8 cellular contexts compared by ENCODE assay signal in the genomic region with DNA sequence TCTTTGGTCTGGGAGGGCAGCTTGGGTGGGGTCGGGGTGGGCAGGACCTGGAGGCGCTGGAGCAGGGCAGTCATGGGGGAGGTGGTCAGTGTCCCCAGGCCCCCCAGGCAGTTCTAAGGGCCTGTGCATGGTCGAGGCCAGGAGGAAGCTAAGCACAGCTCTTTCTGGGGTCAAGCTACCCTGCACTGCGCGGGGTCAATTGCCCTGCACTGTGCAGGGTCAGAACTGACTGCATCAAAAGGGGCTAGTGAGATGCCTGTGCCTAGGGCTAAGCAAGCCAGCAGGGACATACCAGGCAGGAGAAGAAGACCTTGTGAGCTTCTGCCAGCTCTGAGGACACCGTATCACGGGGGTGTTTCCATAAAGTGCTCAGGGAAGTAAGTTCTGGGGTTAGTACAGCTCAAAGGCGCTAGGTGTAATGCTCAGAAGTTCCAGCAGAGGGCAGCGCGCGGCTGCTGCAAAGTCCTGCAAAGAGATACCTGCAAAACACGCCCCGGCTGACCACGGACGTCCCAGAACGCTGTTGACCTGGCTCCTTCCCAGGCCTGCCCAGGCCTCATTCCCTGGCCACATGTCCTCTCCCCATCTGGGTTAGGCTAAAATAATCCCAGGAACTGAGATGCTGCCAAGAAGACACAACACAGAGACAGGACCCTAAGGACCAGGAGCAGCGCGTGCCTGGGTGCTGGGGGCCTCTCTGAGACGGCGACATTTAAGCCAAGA. TPM values are rescaled to one million over a fixed set of nuclear protein-coding genes. Genes with fewer than 3 reads are reported as not detected.
DNase-seq lines count a peak whose midpoint lies in the region; ATAC-seq and TF ChIP-seq lines count a peak whose summit lies in the region.

No MANE protein-coding gene starts in this region.

- peaks cover 0 to 8% (median 0%) of the 10 kb centered on the region in 3 experiments for H3K27me3 ChIP-seq in neuronal stem cell (ENCODE audit: control insufficient read depth in 3 of 3, insufficient read depth in 3 of 3, low read depth in 1 of 3, low read length in 3 of 3)
- peaks cover 0 to 4% (median 0%) of the 10 kb centered on the region in 3 donors for H3K27me3 ChIP-seq in stomach

- no peak overlapping the region for H2BK12ac ChIP-seq in neuronal stem cell (ENCODE audit: low read length)

- H3K79me1 ChIP-seq in neuronal stem cell (ENCODE audit: low read depth, low read length) = no peaks in the 10 kb centered on the region

- no peak overlapping the region for H3K4me2 ChIP-seq in neuronal stem cell (ENCODE audit: insufficient read depth, low read length, poor library complexity, severe bottlenecking)

- H3K27ac Mint-ChIP-seq in activated T-helper 1 cell treated with anti-CD3 and anti-CD28 coated beads, Interleukin-12 subunit alpha, Interleukin-12 subunit beta, Interleukin-2, Interleukin-4 antibody, amounts not matched to agents 30 ng/mL and 10 ng/mL and 1 ng/mL, durations not matched to agents 14 hours and 24 hours and 36 hours = no peak overlapping the region

- H3K23ac ChIP-seq in neuronal stem cell (ENCODE audit: low read depth, low read length, poor library complexity) = no peak overlapping the region

- ATAC-seq in HG03520 (IDR thresholded peaks at IDR 0.05; ENCODE audit: unreplicated experiment) = peak; percentile 65

- no peak overlapping the region for H2AFZ ChIP-seq in neuronal stem cell (ENCODE audit: low read length)

- no peak overlapping the region for H3K4me3 Mint-ChIP-seq in activated T-helper 1 cell treated with anti-CD3 and anti-CD28 coated beads, Interleukin-12 subunit alpha, Interleukin-12 subunit beta, Interleukin-2, Interleukin-4 antibody, amounts not matched to agents 30 ng/mL and 10 ng/mL and 1 ng/mL, durations not matched to agents 14 hours and 24 hours and 36 hours

- H2BK120ac ChIP-seq in neuronal stem cell (ENCODE audit: low read depth, low read length) = no peak overlapping the region

- no CpG with 5 or more reads among the region's 20 CpGs for WGBS in neuronal stem cell (ENCODE audit: extremely low coverage in 2 of 2, insufficient read length in 2 of 2, insufficient replicate concordance in 1 of 2), 2 donors
- WGBS in stomach, 5 donors = 28 to 35% (median 34%) methylated on average over 16 to 20 of the region's 20 CpGs

- no peak overlapping the region for H3K14ac ChIP-seq in neuronal stem cell (ENCODE audit: low read length)

- H3K4me1 Mint-ChIP-seq in activated T-helper 1 cell treated with anti-CD3 and anti-CD28 coated beads, Interleukin-12 subunit alpha, Interleukin-12 subunit beta, Interleukin-2, Interleukin-4 antibody, amounts not matched to agents 30 ng/mL and 10 ng/mL and 1 ng/mL, durations not matched to agents 14 hours and 24 hours and 36 hours (ENCODE audit: low read depth) = peaks cover 3% of the 10 kb centered on the region

- intact Hi-C loops in activated T-helper 1 cell treated with anti-CD3 and anti-CD28 coated beads, Interleukin-12 subunit alpha, Interleukin-12 subunit beta, Interleukin-2, Interleukin-4 antibody, amounts not matched to agents 30 ng/mL and 10 ng/mL and 1 ng/mL, durations not matched to agents 14 hours and 24 hours and 36 hours (cut with micrococcal nuclease) = loop anchor here (1.0 to 10.0 kb wide), 5 partner anchors 213 to 556 kb away; no protein-coding TSS in a partner anchor
- intact Hi-C loops in stomach (cut with DNase I; ENCODE audit: low total_unique reads) = loop anchor here (10.0 kb wide), 1 partner anchor 563 kb away; no protein-coding TSS in a partner anchor

- H2AK5ac ChIP-seq in neuronal stem cell (ENCODE audit: low read depth, low read length) = peak overlapping the region; percentile 82

- peak overlapping the region; percentile 2 for H3K9ac ChIP-seq in neuronal stem cell (ENCODE audit: low read depth, low read length, poor library complexity)

- no peaks in the 10 kb centered on the region for H3K9me3 Mint-ChIP-seq in activated T-helper 1 cell treated with anti-CD3 and anti-CD28 coated beads, Interleukin-12 subunit alpha, Interleukin-12 subunit beta, Interleukin-2, Interleukin-4 antibody, amounts not matched to agents 30 ng/mL and 10 ng/mL and 1 ng/mL, durations not matched to agents 14 hours and 24 hours and 36 hours

- no peaks in the 10 kb centered on the region for H3K9me3 ChIP-seq in neuronal stem cell (replicated peaks in 1 of 2; ENCODE audit: control insufficient read depth in 2 of 2, insufficient read depth in 1 of 2, low read depth in 1 of 2, low read length in 2 of 2)
- H3K9me3 ChIP-seq in stomach = no peaks in the 10 kb centered on the region

- no peaks in the 10 kb centered on the region for H3K36me3 ChIP-seq in neuronal stem cell (replicated peaks in 1 of 2; ENCODE audit: control insufficient read depth in 2 of 2, insufficient read depth in 2 of 2, low read length in 2 of 2)
- H3K36me3 ChIP-seq in stomach = no peaks in the 10 kb centered on the region

- H3K27ac ChIP-seq in 22Rv1 = no peak overlapping the region
- no peak overlapping the region for H3K27ac ChIP-seq in neuronal stem cell (replicated peaks; ENCODE audit: low read length)
- no peak overlapping the region for H3K27ac ChIP-seq in stomach

- H2BK5ac ChIP-seq in neuronal stem cell (ENCODE audit: low read length) = peak overlapping the region; percentile 6

- H3K36me3 Mint-ChIP-seq in activated T-helper 1 cell treated with anti-CD3 and anti-CD28 coated beads, Interleukin-12 subunit alpha, Interleukin-12 subunit beta, Interleukin-2, Interleukin-4 antibody, amounts not matched to agents 30 ng/mL and 10 ng/mL and 1 ng/mL, durations not matched to agents 14 hours and 24 hours and 36 hours (ENCODE audit: low read depth) = no peaks in the 10 kb centered on the region

- H3K4me3 ChIP-seq in GM12875 (ENCODE audit: low read depth, low read length) (no peak overlapping the region), fibroblast of the aortic adventitia (ENCODE audit: low read depth, low read length) (no peak overlapping the region), neuronal stem cell (ENCODE audit: low read length in 2 of 2) (no peak overlapping the region), stomach (no peak overlapping the region)

- TF ChIP-seq EP300 in stomach (IDR thresholded peaks at IDR 0.05) = no peak

- H3K27me3 Mint-ChIP-seq in activated T-helper 1 cell treated with anti-CD3 and anti-CD28 coated beads, Interleukin-12 subunit alpha, Interleukin-12 subunit beta, Interleukin-2, Interleukin-4 antibody, amounts not matched to agents 30 ng/mL and 10 ng/mL and 1 ng/mL, durations not matched to agents 14 hours and 24 hours and 36 hours (ENCODE audit: insufficient read depth) = peaks cover 5% of the 10 kb centered on the region

- H3K4me1 ChIP-seq in neuronal stem cell (ENCODE audit: control insufficient read depth in 2 of 2, insufficient read depth in 1 of 2, low read depth in 1 of 2, low read length in 2 of 2) (peaks cover 5 to 19% of the 10 kb centered on the region in 2 donors), stomach (peaks cover 0 to 13% (median 11%) of the 10 kb centered on the region in 4 donors)

- peak overlapping the region; percentile 12 for H2BK15ac ChIP-seq in neuronal stem cell (ENCODE audit: low read length)

- no peak overlapping the region for H3K4ac ChIP-seq in neuronal stem cell (ENCODE audit: low read length)

- TF ChIP-seq CTCF in 22Rv1 (IDR thresholded peaks at IDR 0.05) (peak; percentile 94), GM12875 (IDR thresholded peaks at IDR 0.05; ENCODE audit: borderline replicate concordance, insufficient read depth, low read depth, low read length) (peak; percentile 97), fibroblast of the aortic adventitia (IDR thresholded peaks at IDR 0.05; ENCODE audit: insufficient read depth, low read length) (peak; percentile 96), stomach (IDR thresholded peaks at IDR 0.05) (peak in 5 of 7 experiments; percentile 89 to 99 (median 95))

- no peak overlapping the region for H4K8ac ChIP-seq in neuronal stem cell (ENCODE audit: low read depth, low read length)

- peak overlapping the region; percentile 79 for H3K18ac ChIP-seq in neuronal stem cell (ENCODE audit: low read length)

- DNase-seq in RPMI7951 (ENCODE audit: low read depth) = peak; percentile 57
- peak; percentile 71 for DNase-seq in activated T-helper 1 cell treated with anti-CD3 and anti-CD28 coated beads, Interleukin-12 subunit alpha, Interleukin-12 subunit beta, Interleukin-2, Interleukin-4 antibody, amounts not matched to agents 30 ng/mL and 10 ng/mL and 1 ng/mL, durations not matched to agents 14 hours and 24 hours and 36 hours (ENCODE audit: low spot score)
- peak; percentile 77 for DNase-seq in fibroblast of the aortic adventitia (ENCODE audit: low read depth)
- peak; percentile 79 for DNase-seq in neuronal stem cell (ENCODE audit: low spot score)
- DNase-seq in stomach = peak; percentile 92

- TF ChIP-seq POLR2A in stomach (IDR thresholded peaks at IDR 0.05) = no peak

- H4K91ac ChIP-seq in neuronal stem cell (ENCODE audit: low read depth, low read length, poor library complexity) = no peak overlapping the region

RNA-seq across cellular contexts. Expression of a gene that starts 18.8 kb away (rescaled TPM):
- 8.1 and 10.4 TPM in 2 replicates for total RNA-seq in RPMI7951 (2014; rRNA removed; shearing (Covaris generic))
- total RNA-seq in activated T-helper 1 cell treated with anti-CD3 and anti-CD28 coated beads, Interleukin-12 subunit alpha, Interleukin-12 subunit beta, Interleukin-2, Interleukin-4 antibody, amounts not matched to agents 30 ng/mL and 10 ng/mL and 1 ng/mL, durations not matched to agents 14 hours and 24 hours and 36 hours = 24.9 and 31.4 TPM in 2 replicates
- total RNA-seq in fibroblast of the aortic adventitia (ENCODE audit: low replicate concordance) = 15.9 and 16.0 TPM in 2 replicates
- polyA plus RNA-seq in neuronal stem cell (2013, experiment 1 of 2) = 22.0 TPM
- 22.8 TPM for polyA plus RNA-seq in neuronal stem cell (2013, experiment 2 of 2)
- total RNA-seq in stomach = 10 to 100 TPM; 18.1 to 46.9 (median 30.7) TPM
- 10 to 100 TPM in 1 of 3 donors, 1 to 10 TPM in 2; 6.7 to 10.4 (median 9.5) TPM for polyA plus RNA-seq in stomach
